In genomic region chr22:35467788-35468187, GRCh38 we compare ENCODE assay signal across 1 cellular context.
TF ChIP-seq lines count a peak whose summit lies in the region.

No MANE protein-coding gene starts in this region.

TF ChIP-seq in GM23338, 12 proteins besides CTCF, POLR2A, EP300 and RAD21 (continued from another document):
- TF ChIP-seq ZNF462 (CRISPR knock-in tag; IDR thresholded peaks at IDR 0.05), result no peak
- no peak for TF ChIP-seq ZNF114 (CRISPR knock-in tag; IDR thresholded peaks at IDR 0.05)
TF ChIP-seq in GM23338: peak in this region for 0.
